ENCODE assay signal across 1 cellular context in the genomic region with DNA sequence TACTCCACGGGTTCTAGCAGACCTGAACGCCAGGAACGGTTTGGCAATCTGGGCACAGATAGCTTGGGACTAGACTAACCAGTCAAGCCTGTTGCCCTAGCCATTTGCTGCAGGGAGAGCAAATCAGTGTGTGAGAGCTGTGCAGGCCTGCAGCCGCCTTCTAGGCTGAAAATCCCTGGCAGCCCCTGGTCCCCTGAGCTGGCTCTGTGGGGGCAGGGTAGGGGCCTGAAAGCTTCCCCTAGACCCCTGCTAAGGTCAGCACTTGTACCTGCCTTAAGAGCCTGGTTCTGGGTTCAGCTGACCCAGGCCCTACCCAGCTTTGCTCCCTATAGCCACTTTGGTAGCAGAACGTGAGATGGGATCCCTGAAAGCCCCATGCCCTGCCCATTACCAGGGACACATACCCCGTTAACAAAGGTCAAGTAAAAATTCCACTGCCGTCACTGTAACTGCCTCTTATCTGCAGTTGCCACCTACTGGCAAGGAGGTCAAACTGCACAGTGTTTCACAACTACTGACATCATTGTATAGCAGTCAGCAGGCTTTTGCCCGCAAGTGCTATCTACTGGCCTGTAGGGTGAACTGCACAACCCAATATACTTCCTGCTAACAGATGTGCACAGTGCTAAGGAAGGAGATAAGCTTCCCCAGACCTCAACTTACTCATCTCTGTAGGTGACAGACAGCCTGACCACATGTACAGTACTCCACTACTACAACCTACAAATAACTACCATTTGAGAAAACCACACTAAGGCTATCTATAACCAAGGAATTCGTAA.
A peak's percentile ranks its signal among the peaks of the same experiment; 100 is the strongest.
TF ChIP-seq lines count a peak whose summit lies in the region.

No MANE protein-coding gene starts in this region.

TF ChIP-seq in K562, 482 proteins besides CTCF, POLR2A, EP300 and RAD21 (continued from another document):
- TF ChIP-seq NFATC3 (IDR thresholded peaks at IDR 0.05): no peak
- TF ChIP-seq, protein P1, sequence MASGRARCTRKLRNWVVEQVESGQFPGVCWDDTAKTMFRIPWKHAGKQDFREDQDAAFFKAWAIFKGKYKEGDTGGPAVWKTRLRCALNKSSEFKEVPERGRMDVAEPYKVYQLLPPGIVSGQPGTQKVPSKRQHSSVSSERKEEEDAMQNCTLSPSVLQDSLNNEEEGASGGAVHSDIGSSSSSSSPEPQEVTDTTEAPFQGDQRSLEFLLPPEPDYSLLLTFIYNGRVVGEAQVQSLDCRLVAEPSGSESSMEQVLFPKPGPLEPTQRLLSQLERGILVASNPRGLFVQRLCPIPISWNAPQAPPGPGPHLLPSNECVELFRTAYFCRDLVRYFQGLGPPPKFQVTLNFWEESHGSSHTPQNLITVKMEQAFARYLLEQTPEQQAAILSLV (tag; IDR thresholded peaks at IDR 0.05): no peak
- TF ChIP-seq SPI1 (IDR thresholded peaks at IDR 0.05; ENCODE audit: borderline replicate concordance, low read depth, low read length): no peak
- no peak for TF ChIP-seq ETS2 (tag; IDR thresholded peaks at IDR 0.05; ENCODE audit: borderline replicate concordance, poor library complexity, severe bottlenecking)
- TF ChIP-seq, protein P2, sequence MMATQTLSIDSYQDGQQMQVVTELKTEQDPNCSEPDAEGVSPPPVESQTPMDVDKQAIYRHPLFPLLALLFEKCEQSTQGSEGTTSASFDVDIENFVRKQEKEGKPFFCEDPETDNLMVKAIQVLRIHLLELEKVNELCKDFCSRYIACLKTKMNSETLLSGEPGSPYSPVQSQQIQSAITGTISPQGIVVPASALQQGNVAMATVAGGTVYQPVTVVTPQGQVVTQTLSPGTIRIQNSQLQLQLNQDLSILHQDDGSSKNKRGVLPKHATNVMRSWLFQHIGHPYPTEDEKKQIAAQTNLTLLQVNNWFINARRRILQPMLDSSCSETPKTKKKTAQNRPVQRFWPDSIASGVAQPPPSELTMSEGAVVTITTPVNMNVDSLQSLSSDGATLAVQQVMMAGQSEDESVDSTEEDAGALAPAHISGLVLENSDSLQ (IDR thresholded peaks at IDR 0.05): peak; percentile 48
- TF ChIP-seq ZNF583 (CRISPR knock-in tag; IDR thresholded peaks at IDR 0.05): no peak
- TF ChIP-seq CHD2 (IDR thresholded peaks at IDR 0.05; ENCODE audit: low read depth, low read length): no peak
- TF ChIP-seq, protein P3, sequence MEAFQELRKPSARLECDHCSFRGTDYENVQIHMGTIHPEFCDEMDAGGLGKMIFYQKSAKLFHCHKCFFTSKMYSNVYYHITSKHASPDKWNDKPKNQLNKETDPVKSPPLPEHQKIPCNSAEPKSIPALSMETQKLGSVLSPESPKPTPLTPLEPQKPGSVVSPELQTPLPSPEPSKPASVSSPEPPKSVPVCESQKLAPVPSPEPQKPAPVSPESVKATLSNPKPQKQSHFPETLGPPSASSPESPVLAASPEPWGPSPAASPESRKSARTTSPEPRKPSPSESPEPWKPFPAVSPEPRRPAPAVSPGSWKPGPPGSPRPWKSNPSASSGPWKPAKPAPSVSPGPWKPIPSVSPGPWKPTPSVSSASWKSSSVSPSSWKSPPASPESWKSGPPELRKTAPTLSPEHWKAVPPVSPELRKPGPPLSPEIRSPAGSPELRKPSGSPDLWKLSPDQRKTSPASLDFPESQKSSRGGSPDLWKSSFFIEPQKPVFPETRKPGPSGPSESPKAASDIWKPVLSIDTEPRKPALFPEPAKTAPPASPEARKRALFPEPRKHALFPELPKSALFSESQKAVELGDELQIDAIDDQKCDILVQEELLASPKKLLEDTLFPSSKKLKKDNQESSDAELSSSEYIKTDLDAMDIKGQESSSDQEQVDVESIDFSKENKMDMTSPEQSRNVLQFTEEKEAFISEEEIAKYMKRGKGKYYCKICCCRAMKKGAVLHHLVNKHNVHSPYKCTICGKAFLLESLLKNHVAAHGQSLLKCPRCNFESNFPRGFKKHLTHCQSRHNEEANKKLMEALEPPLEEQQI (IDR thresholded peaks at IDR 0.05): peak; percentile 24; the same call in 1 of the 2 replicates
- TF ChIP-seq ETV1 (tag; conservative IDR thresholded peaks at IDR 0.05; ENCODE audit: low read depth): no peak; the same call in 1 of the 2 replicates
- TF ChIP-seq DDX20 (tag; IDR thresholded peaks at IDR 0.05; ENCODE audit: low read depth): no peak
- TF ChIP-seq TCF7L2 (IDR thresholded peaks at IDR 0.05; ENCODE audit: low read depth, low read length): no peak
- peak; percentile 46; the same call in 1 of the 2 replicates for TF ChIP-seq KLF16 (IDR thresholded peaks at IDR 0.05)
- TF ChIP-seq, protein P4, sequence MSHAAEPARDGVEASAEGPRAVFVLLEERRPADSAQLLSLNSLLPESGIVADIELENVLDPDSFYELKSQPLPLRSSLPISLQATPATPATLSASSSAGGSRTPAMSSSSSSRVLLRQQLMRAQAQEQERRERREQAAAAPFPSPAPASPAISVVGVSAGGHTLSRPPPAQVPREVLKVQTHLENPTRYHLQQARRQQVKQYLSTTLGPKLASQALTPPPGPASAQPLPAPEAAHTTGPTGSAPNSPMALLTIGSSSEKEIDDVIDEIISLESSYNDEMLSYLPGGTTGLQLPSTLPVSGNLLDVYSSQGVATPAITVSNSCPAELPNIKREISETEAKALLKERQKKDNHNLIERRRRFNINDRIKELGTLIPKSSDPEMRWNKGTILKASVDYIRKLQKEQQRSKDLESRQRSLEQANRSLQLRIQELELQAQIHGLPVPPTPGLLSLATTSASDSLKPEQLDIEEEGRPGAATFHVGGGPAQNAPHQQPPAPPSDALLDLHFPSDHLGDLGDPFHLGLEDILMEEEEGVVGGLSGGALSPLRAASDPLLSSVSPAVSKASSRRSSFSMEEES (CRISPR knock-in tag; IDR thresholded peaks at IDR 0.05): no peak
- TF ChIP-seq TEAD4 (IDR thresholded peaks at IDR 0.05; ENCODE audit: low read length): peak; percentile 57; the same call in 1 of the 2 replicates
- TF ChIP-seq TEAD4 (CRISPR knock-in tag; IDR thresholded peaks at IDR 0.05; ENCODE audit: borderline replicate concordance): no peak
- no peak for TF ChIP-seq SIRT6 (IDR thresholded peaks at IDR 0.05; ENCODE audit: low read depth, low read length)
